1 cellular context compared by ENCODE assay signal in the genomic region with DNA sequence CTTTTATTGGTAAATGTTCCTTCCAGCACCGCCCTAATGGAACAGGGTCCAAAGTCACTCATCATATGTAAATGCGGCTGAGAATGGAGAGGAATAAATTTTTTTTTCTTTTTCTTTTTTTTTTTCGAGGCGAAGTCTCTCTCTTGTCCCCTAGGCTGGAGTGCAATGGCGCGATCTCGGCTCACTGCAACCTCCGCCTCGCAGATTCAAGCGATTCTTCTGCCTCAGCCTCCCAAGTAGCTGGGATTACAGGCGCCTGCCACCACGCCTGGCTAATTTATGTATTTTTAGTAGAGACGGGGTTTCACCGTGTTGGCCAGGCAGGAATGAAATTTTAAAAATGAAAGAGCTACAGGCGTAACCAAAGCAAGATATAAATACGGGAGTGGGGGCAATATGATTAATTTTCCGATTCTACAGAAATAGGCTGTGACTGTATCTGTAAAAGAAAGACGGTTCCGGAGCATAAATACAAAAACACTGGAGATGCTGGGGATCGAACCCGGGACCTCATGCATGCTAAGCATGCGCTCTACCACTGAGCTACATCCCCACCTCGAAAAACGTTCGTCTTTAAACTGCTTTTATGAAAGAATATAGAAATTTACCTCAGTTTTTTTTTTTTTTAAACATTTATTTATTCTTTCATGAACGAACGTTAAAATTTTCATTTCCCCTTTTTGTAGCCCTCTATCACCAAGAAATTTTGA.
TF ChIP-seq lines count a peak whose summit lies in the region.

No MANE protein-coding gene starts in this region.

TF ChIP-seq in K562, 482 proteins besides CTCF, POLR2A, EP300 and RAD21 (continued from another document and continues in another):
- TF ChIP-seq FOXA1 (IDR thresholded peaks at IDR 0.05; ENCODE audit: borderline replicate concordance) (no peak), ZNF766 (CRISPR knock-in tag; conservative IDR thresholded peaks at IDR 0.05) (0 out of 2 replicates have a peak, but pooled peaks have one; percentile 28), MTA3 (IDR thresholded peaks at IDR 0.05; ENCODE audit: borderline replicate concordance) (no peak), ZFP1 (CRISPR knock-in tag; IDR thresholded peaks at IDR 0.05) (no peak), PYGO2 (tag; IDR thresholded peaks at IDR 0.05) (no peak), HDAC3 (IDR thresholded peaks at IDR 0.05; ENCODE audit: borderline replicate concordance, partially characterized antibody) (peak; percentile 36), RBM39 (optimal IDR thresholded peaks at IDR 0.05; ENCODE audit: low read depth, low read length) (peak; percentile 18), TRIM28 (IDR thresholded peaks at IDR 0.05) (peak; percentile 28; the same call in 1 of the 2 replicates), NFE2L1 (tag; IDR thresholded peaks at IDR 0.05; ENCODE audit: borderline replicate concordance, low read depth) (no peak), CHD1 (IDR thresholded peaks at IDR 0.05; ENCODE audit: low read length) (no peak), HLTF (IDR thresholded peaks at IDR 0.05) (0 out of 2 replicates have a peak, but pooled peaks have one; percentile 40), NBN (IDR thresholded peaks at IDR 0.05; ENCODE audit: low read depth) (peak; percentile 71; the same call in 1 of the 2 replicates), BHLHE40 (IDR thresholded peaks at IDR 0.05; ENCODE audit: low read length) (no peak), SNRNP70 (optimal IDR thresholded peaks at IDR 0.05; ENCODE audit: low read depth, low read length) (no peak), BDP1 (IDR thresholded peaks at IDR 0.05; ENCODE audit: insufficient read depth, insufficient read length) (peak; percentile 46), MXI1 (IDR thresholded peaks at IDR 0.05; ENCODE audit: low read depth, low read length) (0 out of 2 replicates have a peak, but pooled peaks have one; percentile 39), CSDE1 (IDR thresholded peaks at IDR 0.05) (peak in 1 of 2 experiments; percentile 76; a peak in 2 of 4 replicates), BRD4 (IDR thresholded peaks at IDR 0.05) (peak; percentile 92), RBM22 (IDR thresholded peaks at IDR 0.05; ENCODE audit: low read depth, low read length, poor library complexity, severe bottlenecking) (peak; percentile 92), POLR2AphosphoS5 (IDR thresholded peaks at IDR 0.05; ENCODE audit: control insufficient read depth, insufficient read depth, low read depth, low read length) (no peak)
- TF ChIP-seq, protein P1, sequence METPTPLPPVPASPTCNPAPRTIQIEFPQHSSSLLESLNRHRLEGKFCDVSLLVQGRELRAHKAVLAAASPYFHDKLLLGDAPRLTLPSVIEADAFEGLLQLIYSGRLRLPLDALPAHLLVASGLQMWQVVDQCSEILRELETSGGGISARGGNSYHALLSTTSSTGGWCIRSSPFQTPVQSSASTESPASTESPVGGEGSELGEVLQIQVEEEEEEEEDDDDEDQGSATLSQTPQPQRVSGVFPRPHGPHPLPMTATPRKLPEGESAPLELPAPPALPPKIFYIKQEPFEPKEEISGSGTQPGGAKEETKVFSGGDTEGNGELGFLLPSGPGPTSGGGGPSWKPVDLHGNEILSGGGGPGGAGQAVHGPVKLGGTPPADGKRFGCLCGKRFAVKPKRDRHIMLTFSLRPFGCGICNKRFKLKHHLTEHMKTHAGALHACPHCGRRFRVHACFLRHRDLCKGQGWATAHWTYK (CRISPR knock-in tag; IDR thresholded peaks at IDR 0.05): no peak
- TF ChIP-seq, protein P2, sequence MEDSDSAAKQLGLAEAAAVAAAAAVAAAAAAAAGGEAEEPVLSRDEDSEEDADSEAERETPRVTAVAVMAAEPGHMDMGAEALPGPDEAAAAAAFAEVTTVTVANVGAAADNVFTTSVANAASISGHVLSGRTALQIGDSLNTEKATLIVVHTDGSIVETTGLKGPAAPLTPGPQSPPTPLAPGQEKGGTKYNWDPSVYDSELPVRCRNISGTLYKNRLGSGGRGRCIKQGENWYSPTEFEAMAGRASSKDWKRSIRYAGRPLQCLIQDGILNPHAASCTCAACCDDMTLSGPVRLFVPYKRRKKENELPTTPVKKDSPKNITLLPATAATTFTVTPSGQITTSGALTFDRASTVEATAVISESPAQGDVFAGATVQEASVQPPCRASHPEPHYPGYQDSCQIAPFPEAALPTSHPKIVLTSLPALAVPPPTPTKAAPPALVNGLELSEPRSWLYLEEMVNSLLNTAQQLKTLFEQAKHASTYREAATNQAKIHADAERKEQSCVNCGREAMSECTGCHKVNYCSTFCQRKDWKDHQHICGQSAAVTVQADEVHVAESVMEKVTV (CRISPR knock-in tag; IDR thresholded peaks at IDR 0.05): no peak
- TF ChIP-seq, protein P3, sequence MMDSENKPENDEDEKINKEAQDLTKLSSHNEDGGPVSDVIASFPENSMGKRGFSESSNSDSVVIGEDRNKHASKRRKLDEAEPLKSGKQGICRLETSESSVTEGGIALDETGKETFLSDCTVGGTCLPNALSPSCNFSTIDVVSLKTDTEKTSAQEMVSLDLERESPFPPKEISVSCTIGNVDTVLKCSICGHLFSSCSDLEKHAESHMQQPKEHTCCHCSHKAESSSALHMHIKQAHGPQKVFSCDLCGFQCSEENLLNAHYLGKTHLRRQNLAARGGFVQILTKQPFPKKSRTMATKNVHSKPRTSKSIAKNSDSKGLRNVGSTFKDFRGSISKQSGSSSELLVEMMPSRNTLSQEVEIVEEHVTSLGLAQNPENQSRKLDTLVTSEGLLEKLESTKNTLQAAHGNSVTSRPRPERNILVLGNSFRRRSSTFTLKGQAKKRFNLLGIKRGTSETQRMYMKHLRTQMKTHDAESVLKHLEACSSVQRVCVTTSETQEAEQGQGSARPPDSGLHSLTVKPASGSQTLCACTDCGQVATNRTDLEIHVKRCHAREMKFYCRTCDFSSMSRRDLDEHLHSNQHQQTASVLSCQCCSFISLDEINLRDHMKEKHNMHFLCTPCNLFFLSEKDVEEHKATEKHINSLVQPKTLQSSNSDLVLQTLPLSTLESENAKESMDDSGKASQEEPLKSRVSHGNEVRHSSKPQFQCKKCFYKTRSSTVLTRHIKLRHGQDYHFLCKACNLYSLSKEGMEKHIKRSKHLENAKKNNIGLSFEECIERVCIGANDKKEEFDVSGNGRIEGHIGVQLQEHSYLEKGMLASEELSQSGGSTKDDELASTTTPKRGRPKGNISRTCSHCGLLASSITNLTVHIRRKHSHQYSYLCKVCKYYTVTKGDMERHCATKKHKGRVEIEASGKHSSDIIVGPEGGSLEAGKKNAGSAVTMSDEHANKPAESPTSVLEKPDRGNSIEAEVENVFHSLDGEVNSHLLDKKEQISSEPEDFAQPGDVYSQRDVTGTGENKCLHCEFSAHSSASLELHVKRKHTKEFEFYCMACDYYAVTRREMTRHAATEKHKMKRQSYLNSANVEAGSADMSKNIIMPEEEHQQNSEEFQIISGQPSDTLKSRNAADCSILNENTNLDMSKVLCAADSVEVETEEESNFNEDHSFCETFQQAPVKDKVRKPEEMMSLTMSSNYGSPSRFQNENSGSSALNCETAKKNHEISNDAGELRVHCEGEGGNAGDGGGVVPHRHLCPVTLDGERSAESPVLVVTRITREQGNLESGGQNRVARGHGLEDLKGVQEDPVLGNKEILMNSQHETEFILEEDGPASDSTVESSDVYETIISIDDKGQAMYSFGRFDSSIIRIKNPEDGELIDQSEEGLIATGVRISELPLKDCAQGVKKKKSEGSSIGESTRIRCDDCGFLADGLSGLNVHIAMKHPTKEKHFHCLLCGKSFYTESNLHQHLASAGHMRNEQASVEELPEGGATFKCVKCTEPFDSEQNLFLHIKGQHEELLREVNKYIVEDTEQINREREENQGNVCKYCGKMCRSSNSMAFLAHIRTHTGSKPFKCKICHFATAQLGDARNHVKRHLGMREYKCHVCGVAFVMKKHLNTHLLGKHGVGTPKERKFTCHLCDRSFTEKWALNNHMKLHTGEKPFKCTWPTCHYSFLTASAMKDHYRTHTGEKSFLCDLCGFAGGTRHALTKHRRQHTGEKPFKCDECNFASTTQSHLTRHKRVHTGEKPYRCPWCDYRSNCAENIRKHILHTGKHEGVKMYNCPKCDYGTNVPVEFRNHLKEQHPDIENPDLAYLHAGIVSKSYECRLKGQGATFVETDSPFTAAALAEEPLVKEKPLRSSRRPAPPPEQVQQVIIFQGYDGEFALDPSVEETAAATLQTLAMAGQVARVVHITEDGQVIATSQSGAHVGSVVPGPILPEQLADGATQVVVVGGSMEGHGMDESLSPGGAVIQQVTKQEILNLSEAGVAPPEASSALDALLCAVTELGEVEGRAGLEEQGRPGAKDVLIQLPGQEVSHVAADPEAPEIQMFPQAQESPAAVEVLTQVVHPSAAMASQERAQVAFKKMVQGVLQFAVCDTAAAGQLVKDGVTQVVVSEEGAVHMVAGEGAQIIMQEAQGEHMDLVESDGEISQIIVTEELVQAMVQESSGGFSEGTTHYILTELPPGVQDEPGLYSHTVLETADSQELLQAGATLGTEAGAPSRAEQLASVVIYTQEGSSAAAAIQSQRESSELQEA (IDR thresholded peaks at IDR 0.05; ENCODE audit: low read depth): peak; percentile 68; the same call in 1 of the 2 replicates
- TF ChIP-seq, protein P4, sequence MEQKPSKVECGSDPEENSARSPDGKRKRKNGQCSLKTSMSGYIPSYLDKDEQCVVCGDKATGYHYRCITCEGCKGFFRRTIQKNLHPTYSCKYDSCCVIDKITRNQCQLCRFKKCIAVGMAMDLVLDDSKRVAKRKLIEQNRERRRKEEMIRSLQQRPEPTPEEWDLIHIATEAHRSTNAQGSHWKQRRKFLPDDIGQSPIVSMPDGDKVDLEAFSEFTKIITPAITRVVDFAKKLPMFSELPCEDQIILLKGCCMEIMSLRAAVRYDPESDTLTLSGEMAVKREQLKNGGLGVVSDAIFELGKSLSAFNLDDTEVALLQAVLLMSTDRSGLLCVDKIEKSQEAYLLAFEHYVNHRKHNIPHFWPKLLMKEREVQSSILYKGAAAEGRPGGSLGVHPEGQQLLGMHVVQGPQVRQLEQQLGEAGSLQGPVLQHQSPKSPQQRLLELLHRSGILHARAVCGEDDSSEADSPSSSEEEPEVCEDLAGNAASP (IDR thresholded peaks at IDR 0.05): no peak
- TF ChIP-seq, protein P5, sequence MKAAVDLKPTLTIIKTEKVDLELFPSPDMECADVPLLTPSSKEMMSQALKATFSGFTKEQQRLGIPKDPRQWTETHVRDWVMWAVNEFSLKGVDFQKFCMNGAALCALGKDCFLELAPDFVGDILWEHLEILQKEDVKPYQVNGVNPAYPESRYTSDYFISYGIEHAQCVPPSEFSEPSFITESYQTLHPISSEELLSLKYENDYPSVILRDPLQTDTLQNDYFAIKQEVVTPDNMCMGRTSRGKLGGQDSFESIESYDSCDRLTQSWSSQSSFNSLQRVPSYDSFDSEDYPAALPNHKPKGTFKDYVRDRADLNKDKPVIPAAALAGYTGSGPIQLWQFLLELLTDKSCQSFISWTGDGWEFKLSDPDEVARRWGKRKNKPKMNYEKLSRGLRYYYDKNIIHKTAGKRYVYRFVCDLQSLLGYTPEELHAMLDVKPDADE (conservative IDR thresholded peaks at IDR 0.05; ENCODE audit: control insufficient read depth, low read depth, low read length): peak; percentile 96
- TF ChIP-seq, protein P6, sequence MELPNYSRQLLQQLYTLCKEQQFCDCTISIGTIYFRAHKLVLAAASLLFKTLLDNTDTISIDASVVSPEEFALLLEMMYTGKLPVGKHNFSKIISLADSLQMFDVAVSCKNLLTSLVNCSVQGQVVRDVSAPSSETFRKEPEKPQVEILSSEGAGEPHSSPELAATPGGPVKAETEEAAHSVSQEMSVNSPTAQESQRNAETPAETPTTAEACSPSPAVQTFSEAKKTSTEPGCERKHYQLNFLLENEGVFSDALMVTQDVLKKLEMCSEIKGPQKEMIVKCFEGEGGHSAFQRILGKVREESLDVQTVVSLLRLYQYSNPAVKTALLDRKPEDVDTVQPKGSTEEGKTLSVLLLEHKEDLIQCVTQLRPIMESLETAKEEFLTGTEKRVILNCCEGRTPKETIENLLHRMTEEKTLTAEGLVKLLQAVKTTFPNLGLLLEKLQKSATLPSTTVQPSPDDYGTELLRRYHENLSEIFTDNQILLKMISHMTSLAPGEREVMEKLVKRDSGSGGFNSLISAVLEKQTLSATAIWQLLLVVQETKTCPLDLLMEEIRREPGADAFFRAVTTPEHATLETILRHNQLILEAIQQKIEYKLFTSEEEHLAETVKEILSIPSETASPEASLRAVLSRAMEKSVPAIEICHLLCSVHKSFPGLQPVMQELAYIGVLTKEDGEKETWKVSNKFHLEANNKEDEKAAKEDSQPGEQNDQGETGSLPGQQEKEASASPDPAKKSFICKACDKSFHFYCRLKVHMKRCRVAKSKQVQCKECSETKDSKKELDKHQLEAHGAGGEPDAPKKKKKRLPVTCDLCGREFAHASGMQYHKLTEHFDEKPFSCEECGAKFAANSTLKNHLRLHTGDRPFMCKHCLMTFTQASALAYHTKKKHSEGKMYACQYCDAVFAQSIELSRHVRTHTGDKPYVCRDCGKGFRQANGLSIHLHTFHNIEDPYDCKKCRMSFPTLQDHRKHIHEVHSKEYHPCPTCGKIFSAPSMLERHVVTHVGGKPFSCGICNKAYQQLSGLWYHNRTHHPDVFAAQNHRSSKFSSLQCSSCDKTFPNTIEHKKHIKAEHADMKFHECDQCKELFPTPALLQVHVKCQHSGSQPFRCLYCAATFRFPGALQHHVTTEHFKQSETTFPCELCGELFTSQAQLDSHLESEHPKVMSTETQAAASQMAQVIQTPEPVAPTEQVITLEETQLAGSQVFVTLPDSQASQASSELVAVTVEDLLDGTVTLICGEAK (IDR thresholded peaks at IDR 0.05): peak; percentile 85
- TF ChIP-seq, protein P6 (CRISPR knock-in tag; IDR thresholded peaks at IDR 0.05): no peak
